ENCODE assay signal across 20 cellular contexts in the genomic region with DNA sequence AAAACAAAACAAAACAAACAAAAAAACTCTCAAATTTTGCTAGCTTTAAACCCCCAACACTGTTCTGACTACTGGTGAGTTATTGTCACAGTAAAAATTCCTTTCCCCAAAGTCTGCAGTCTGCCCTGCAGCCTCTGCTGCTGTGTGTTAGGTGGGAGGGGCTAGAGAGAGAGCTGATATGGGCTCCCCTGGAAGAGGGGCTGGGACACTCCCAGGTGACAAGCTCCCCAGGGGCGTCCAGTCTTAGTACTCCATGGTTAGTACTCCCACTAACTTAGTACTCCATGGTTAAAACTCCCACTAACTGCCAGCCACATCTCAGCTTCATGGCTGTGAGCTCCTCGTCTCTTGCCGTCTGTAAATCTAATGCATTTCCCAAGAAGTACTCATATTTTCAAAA.
"Had no signal": no experiment of that assay in that cellular context is flagged by ENCODE, and none has a peak within 500 bp of the region (broad histone marks: within the 10 kb centered on the region; RNA-seq: fewer than 3 reads in every experiment).

No MANE protein-coding gene starts in this region.

- DNase-seq: activated CD4-positive, alpha-beta memory T cell treated with anti-CD3 and anti-CD28 coated beads, Interleukin-2, amount 10 ng/mL, durations not matched to agents 7 days and 5 days; activated CD4-positive, alpha-beta T cell treated with anti-CD3 and anti-CD28 coated beads for 48 hours; activated CD4-positive, CD25-positive, alpha-beta regulatory T cell; activated effector memory CD4-positive, alpha-beta T cell treated with Interleukin-2 at 50 U/mL for 16 hours; activated T-cell treated with anti-CD3 and anti-CD28 coated beads, Interleukin-2, amount 50 U/mL, for 4 hours; adrenal gland; effector memory CD8-positive, alpha-beta T cell; hippocampal formation; kidney glomerular epithelial cell; left ventricle myocardium inferior; mucosa of descending colon; naive B cell; pancreas; stimulated activated naive CD8-positive, alpha-beta T cell treated with anti-CD3 and anti-CD28 coated beads, Interleukin-15, amount 100 ng/mL, for 72 hours; T-helper 1 cell; T-helper 9 cell; testis; upper lobe of right lung had no signal

- ATAC-seq: activated T-cell treated with anti-CD3 and anti-CD28 coated beads, Interleukin-2, amount 50 U/mL, for 4 hours; effector memory CD8-positive, alpha-beta T cell; mucosa of descending colon; pancreas; stimulated activated naive CD8-positive, alpha-beta T cell treated with anti-CD3 and anti-CD28 coated beads, Interleukin-15, amount 100 ng/mL, for 72 hours; upper lobe of right lung had no signal

- H3K9me3 ChIP-seq: adrenal gland, left ventricle myocardium inferior, mucosa of descending colon, pancreas, testis, upper lobe of right lung had no signal

- H3K27me3 ChIP-seq: adrenal gland, cardiac muscle cell, foreskin keratinocyte, pancreas, testis, upper lobe of right lung had no signal

- H3K36me3 ChIP-seq: adrenal gland, cardiac muscle cell, left ventricle myocardium inferior, pancreas, upper lobe of right lung had no signal

- H3K4me3 ChIP-seq: adrenal gland, cardiac muscle cell, left ventricle myocardium inferior, mucosa of descending colon, pancreas, testis, upper lobe of right lung had no signal

- H3K27ac ChIP-seq: adrenal gland, cardiac muscle cell, foreskin keratinocyte, left ventricle myocardium inferior, pancreas, upper lobe of right lung had no signal
